ENCODE assay signal across 1 cellular context in the genomic region with DNA sequence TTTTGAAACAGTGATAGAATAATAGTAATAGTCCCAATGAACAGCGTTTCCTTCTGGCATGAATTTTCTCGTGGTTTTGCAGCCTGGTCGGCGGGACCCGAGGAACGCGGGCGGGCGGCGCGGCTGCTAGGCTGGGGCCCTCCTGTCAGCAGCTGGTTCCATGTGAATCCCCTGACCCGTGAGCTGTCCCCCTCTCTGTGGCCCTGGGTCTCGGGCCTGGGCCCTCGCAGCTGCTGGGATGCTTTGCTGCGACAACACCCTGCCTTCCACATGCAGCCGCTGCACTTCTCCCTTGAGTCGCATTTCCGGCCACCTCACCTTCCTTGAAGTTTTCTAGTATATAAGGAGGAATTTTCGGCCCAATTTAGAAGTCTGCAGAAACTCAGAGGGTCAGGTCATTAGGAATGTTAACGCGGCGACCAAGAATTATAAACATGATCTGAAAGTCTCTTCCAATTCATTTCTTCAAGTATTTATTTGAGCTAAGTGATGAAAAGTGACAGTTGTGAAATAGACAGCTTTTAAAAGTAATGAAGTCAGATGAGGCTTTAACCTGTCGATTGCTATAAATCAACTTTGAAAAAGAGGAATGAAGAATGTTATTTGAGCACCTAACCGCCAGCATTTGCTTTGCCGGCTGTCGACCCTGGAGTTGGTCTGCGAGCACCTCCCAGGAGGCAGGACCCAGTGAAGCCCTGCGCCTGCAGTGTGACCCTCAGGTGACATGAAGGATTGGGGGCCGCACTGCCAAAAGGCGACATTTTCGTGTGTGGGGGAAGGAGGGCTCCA.
TF ChIP-seq lines count a peak whose summit lies in the region.

No MANE protein-coding gene starts in this region.

TF ChIP-seq in SK-N-SH treated with all-trans-retinoic acid at 6 μM for 48 hours, 23 proteins besides CTCF, POLR2A, EP300 and RAD21 (continued from another document):
- TF ChIP-seq PATZ1 (CRISPR knock-in tag; IDR thresholded peaks at IDR 0.05; ENCODE audit: borderline replicate concordance) (no peak), TOX (CRISPR knock-in tag; IDR thresholded peaks at IDR 0.05; ENCODE audit: borderline replicate concordance) (no peak)
